ENCODE assay signal across 16 cellular contexts in genomic region chr11:122149232-122149631, GRCh38. TPM values are rescaled to one million over a fixed set of nuclear protein-coding genes. Genes with fewer than 3 reads are reported as not detected.
DNase-seq lines count a peak whose midpoint lies in the region; ATAC-seq and TF ChIP-seq lines count a peak whose summit lies in the region.
"Had no signal": no experiment of that assay in that cellular context is flagged by ENCODE, and none has a peak within 500 bp of the region (broad histone marks: within the 10 kb centered on the region; RNA-seq: fewer than 3 reads in every experiment).

No MANE protein-coding gene starts in this region.

- no peaks in the 10 kb centered on the region for H3K9me3 ChIP-seq in thoracic aorta

- TF ChIP-seq CTCF in epithelial cell of esophagus (IDR thresholded peaks at IDR 0.05; ENCODE audit: insufficient read depth, low read depth, low read length, missing control alignments) (no peak), thoracic aorta (IDR thresholded peaks at IDR 0.05) (no peak)

- no peaks in the 10 kb centered on the region for H3K36me3 ChIP-seq in thoracic aorta

- no peaks in the 10 kb centered on the region for H3K27me3 ChIP-seq in thoracic aorta (replicated peaks; ENCODE audit: insufficient read depth)

- DNase-seq in NCI-H2227 treated with DMSO at 0.1 percent for 48 hours (lab: John Stamatoyannopoulos, UW) (peak; percentile 40), NCI-H2227 (lab: John Stamatoyannopoulos, UW; ENCODE audit: unreplicated experiment) (no peak), NCI-H748 (lab: John Stamatoyannopoulos, UW; ENCODE audit: unreplicated experiment) (peak; percentile 52), epithelial cell of esophagus (ENCODE audit: low read depth) (peak; percentile 17), thoracic aorta (ENCODE audit: low spot score) (no peak), SHP77 (lab: John Stamatoyannopoulos, UW) (no peak), NCI-H187 treated with DMSO at 0.1 percent for 48 hours (lab: John Stamatoyannopoulos, UW) (no peak)
- DNase-seq: GF-D8, Kasumi-1, NCI-H1417 treated with DMSO at 0.1 percent for 48 hours, NCI-H2081 treated with DMSO at 0.1 percent for 48 hours, NCI-H446, NCI-H774, PC-9 had no signal

- peak overlapping the region; percentile 62 to 64 for H3K27ac ChIP-seq in thoracic aorta
- H3K27ac ChIP-seq: C4-2B, PC-9 had no signal

- H3K4me3 ChIP-seq in epithelial cell of esophagus (ENCODE audit: low read length) = no peak overlapping the region
- no peak overlapping the region for H3K4me3 ChIP-seq in thoracic aorta
- H3K4me3 ChIP-seq: PC-9 had no signal

- peaks cover 24 to 84% of the 10 kb centered on the region in 2 donors for H3K4me1 ChIP-seq in thoracic aorta (ENCODE audit: control insufficient read depth in 1 of 2, low read depth in 2 of 2)

- ATAC-seq in thoracic aorta (ENCODE audit: insufficient number of reproducible peaks, low FRiP score, low read depth) (no peak), HG02678 (IDR thresholded peaks at IDR 0.05; ENCODE audit: unreplicated experiment) (no peak)

RNA-seq across cellular contexts. Expression of gene BLID, which starts 33.2 kb away (rescaled TPM):
- total RNA-seq in thoracic aorta = 10 to 100 TPM; 24.6 to 53.4 TPM

Comparison
In these comparisons a context has a peak if more than half of its experiments do, and no peak if none do; other contexts are left out.
1. DNase-seq: peak in NCI-H2227 treated with DMSO at 0.1 percent for 48 hours (single experiment), NCI-H748 (single experiment) and epithelial cell of esophagus (single experiment); none in NCI-H2227 (single experiment), thoracic aorta (single experiment), SHP77 (0 of 2) and NCI-H187 treated with DMSO at 0.1 percent for 48 hours (single experiment).